1 cellular context compared by ENCODE assay signal in the genomic region with DNA sequence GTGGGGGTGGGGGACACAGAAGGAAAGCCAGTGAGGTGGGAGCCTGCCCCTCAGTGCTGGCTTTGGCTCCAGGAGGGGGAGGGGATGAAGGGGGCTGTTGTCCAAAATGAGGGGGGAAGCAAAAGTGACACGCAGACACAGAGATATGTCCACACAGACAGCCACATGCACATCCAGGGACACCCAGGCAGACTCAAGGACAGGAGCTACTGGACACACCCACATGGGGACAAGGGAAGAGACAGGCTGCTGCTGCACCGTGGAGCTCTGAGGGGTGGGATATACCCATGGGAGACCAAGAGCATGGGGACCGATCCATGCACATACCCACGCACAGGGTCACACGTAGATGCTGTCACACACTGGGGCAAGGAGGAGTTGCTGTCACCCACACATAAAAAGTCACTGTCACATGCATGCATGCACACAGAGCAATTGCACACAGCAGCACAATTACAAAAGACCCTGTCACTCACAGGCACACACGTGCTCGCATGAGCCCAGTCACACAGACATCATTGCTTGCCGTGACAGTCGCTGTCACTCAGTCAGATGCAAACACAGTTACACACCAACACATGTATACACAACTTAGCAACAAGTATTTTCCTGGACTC.
TF ChIP-seq lines count a peak whose summit lies in the region.

No MANE protein-coding gene starts in this region.

TF ChIP-seq in K562, 482 proteins besides CTCF, POLR2A, EP300 and RAD21 (continued from another document):
- TF ChIP-seq, protein P1, sequence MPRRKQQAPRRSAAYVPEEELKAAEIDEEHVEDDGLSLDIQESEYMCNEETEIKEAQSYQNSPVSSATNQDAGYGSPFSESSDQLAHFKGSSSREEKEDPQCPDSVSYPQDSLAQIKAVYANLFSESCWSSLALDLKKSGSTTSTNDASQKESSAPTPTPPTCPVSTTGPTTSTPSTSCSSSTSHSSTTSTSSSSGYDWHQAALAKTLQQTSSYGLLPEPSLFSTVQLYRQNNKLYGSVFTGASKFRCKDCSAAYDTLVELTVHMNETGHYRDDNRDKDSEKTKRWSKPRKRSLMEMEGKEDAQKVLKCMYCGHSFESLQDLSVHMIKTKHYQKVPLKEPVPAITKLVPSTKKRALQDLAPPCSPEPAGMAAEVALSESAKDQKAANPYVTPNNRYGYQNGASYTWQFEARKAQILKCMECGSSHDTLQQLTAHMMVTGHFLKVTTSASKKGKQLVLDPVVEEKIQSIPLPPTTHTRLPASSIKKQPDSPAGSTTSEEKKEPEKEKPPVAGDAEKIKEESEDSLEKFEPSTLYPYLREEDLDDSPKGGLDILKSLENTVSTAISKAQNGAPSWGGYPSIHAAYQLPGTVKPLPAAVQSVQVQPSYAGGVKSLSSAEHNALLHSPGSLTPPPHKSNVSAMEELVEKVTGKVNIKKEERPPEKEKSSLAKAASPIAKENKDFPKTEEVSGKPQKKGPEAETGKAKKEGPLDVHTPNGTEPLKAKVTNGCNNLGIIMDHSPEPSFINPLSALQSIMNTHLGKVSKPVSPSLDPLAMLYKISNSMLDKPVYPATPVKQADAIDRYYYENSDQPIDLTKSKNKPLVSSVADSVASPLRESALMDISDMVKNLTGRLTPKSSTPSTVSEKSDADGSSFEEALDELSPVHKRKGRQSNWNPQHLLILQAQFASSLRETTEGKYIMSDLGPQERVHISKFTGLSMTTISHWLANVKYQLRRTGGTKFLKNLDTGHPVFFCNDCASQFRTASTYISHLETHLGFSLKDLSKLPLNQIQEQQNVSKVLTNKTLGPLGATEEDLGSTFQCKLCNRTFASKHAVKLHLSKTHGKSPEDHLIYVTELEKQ (CRISPR knock-in tag; IDR thresholded peaks at IDR 0.05), result no peak
- TF ChIP-seq, protein P2, sequence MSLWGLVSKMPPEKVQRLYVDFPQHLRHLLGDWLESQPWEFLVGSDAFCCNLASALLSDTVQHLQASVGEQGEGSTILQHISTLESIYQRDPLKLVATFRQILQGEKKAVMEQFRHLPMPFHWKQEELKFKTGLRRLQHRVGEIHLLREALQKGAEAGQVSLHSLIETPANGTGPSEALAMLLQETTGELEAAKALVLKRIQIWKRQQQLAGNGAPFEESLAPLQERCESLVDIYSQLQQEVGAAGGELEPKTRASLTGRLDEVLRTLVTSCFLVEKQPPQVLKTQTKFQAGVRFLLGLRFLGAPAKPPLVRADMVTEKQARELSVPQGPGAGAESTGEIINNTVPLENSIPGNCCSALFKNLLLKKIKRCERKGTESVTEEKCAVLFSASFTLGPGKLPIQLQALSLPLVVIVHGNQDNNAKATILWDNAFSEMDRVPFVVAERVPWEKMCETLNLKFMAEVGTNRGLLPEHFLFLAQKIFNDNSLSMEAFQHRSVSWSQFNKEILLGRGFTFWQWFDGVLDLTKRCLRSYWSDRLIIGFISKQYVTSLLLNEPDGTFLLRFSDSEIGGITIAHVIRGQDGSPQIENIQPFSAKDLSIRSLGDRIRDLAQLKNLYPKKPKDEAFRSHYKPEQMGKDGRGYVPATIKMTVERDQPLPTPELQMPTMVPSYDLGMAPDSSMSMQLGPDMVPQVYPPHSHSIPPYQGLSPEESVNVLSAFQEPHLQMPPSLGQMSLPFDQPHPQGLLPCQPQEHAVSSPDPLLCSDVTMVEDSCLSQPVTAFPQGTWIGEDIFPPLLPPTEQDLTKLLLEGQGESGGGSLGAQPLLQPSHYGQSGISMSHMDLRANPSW (CRISPR knock-in tag; IDR thresholded peaks at IDR 0.05), result no peak
- TF ChIP-seq ARID1B (IDR thresholded peaks at IDR 0.05) (0 out of 2 replicates have a peak, but pooled peaks have one; percentile 3), ZNF184 (CRISPR knock-in tag; IDR thresholded peaks at IDR 0.05) (no peak), NFRKB (IDR thresholded peaks at IDR 0.05; ENCODE audit: low read depth) (no peak), KLF6 (CRISPR knock-in tag; IDR thresholded peaks at IDR 0.05; ENCODE audit: borderline replicate concordance) (no peak), RFX7 (CRISPR knock-in tag; IDR thresholded peaks at IDR 0.05) (no peak), HMGN3 (IDR thresholded peaks at IDR 0.05; ENCODE audit: borderline replicate concordance, extremely low read depth, insufficient read length, low read depth, low read length) (no peak), NR4A1 (CRISPR knock-in tag; IDR thresholded peaks at IDR 0.05) (no peak), NR4A1 (tag; IDR thresholded peaks at IDR 0.05) (no peak), EHMT2 (IDR thresholded peaks at IDR 0.05) (no peak), CBFA2T3 (IDR thresholded peaks at IDR 0.05) (no peak), SRSF3 (IDR thresholded peaks at IDR 0.05; ENCODE audit: insufficient read depth, low read length) (no peak), MYNN (IDR thresholded peaks at IDR 0.05) (no peak), MYNN (CRISPR knock-in tag; IDR thresholded peaks at IDR 0.05) (no peak), GABPB1 (CRISPR knock-in tag; IDR thresholded peaks at IDR 0.05) (no peak)
- TF ChIP-seq, protein P3, sequence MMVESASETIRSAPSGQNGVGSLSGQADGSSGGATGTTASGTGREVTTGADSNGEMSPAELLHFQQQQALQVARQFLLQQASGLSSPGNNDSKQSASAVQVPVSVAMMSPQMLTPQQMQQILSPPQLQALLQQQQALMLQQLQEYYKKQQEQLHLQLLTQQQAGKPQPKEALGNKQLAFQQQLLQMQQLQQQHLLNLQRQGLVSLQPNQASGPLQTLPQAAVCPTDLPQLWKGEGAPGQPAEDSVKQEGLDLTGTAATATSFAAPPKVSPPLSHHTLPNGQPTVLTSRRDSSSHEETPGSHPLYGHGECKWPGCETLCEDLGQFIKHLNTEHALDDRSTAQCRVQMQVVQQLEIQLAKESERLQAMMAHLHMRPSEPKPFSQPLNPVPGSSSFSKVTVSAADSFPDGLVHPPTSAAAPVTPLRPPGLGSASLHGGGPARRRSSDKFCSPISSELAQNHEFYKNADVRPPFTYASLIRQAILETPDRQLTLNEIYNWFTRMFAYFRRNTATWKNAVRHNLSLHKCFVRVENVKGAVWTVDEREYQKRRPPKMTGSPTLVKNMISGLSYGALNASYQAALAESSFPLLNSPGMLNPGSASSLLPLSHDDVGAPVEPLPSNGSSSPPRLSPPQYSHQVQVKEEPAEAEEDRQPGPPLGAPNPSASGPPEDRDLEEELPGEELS (CRISPR knock-in tag; IDR thresholded peaks at IDR 0.05; ENCODE audit: borderline replicate concordance), result no peak
- TF ChIP-seq, protein P4, sequence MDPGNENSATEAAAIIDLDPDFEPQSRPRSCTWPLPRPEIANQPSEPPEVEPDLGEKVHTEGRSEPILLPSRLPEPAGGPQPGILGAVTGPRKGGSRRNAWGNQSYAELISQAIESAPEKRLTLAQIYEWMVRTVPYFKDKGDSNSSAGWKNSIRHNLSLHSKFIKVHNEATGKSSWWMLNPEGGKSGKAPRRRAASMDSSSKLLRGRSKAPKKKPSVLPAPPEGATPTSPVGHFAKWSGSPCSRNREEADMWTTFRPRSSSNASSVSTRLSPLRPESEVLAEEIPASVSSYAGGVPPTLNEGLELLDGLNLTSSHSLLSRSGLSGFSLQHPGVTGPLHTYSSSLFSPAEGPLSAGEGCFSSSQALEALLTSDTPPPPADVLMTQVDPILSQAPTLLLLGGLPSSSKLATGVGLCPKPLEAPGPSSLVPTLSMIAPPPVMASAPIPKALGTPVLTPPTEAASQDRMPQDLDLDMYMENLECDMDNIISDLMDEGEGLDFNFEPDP (CRISPR knock-in tag; IDR thresholded peaks at IDR 0.05), result no peak
- TF ChIP-seq, protein P5, sequence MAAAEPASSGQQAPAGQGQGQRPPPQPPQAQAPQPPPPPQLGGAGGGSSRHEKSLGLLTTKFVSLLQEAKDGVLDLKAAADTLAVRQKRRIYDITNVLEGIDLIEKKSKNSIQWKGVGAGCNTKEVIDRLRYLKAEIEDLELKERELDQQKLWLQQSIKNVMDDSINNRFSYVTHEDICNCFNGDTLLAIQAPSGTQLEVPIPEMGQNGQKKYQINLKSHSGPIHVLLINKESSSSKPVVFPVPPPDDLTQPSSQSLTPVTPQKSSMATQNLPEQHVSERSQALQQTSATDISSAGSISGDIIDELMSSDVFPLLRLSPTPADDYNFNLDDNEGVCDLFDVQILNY (CRISPR knock-in tag; IDR thresholded peaks at IDR 0.05), result no peak
- TF ChIP-seq, protein P6, sequence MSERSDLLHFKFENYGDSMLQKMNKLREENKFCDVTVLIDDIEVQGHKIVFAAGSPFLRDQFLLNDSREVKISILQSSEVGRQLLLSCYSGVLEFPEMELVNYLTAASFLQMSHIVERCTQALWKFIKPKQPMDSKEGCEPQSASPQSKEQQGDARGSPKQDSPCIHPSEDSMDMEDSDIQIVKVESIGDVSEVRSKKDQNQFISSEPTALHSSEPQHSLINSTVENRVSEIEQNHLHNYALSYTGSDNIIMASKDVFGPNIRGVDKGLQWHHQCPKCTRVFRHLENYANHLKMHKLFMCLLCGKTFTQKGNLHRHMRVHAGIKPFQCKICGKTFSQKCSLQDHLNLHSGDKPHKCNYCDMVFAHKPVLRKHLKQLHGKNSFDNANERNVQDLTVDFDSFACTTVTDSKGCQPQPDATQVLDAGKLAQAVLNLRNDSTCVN (CRISPR knock-in tag; IDR thresholded peaks at IDR 0.05), result no peak
- TF ChIP-seq, protein P7, sequence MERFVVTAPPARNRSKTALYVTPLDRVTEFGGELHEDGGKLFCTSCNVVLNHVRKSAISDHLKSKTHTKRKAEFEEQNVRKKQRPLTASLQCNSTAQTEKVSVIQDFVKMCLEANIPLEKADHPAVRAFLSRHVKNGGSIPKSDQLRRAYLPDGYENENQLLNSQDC (CRISPR knock-in tag; IDR thresholded peaks at IDR 0.05), result no peak
- TF ChIP-seq, protein P8, sequence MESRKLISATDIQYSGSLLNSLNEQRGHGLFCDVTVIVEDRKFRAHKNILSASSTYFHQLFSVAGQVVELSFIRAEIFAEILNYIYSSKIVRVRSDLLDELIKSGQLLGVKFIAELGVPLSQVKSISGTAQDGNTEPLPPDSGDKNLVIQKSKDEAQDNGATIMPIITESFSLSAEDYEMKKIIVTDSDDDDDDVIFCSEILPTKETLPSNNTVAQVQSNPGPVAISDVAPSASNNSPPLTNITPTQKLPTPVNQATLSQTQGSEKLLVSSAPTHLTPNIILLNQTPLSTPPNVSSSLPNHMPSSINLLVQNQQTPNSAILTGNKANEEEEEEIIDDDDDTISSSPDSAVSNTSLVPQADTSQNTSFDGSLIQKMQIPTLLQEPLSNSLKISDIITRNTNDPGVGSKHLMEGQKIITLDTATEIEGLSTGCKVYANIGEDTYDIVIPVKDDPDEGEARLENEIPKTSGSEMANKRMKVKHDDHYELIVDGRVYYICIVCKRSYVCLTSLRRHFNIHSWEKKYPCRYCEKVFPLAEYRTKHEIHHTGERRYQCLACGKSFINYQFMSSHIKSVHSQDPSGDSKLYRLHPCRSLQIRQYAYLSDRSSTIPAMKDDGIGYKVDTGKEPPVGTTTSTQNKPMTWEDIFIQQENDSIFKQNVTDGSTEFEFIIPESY (CRISPR knock-in tag; IDR thresholded peaks at IDR 0.05), result no peak
- TF ChIP-seq, protein P9, sequence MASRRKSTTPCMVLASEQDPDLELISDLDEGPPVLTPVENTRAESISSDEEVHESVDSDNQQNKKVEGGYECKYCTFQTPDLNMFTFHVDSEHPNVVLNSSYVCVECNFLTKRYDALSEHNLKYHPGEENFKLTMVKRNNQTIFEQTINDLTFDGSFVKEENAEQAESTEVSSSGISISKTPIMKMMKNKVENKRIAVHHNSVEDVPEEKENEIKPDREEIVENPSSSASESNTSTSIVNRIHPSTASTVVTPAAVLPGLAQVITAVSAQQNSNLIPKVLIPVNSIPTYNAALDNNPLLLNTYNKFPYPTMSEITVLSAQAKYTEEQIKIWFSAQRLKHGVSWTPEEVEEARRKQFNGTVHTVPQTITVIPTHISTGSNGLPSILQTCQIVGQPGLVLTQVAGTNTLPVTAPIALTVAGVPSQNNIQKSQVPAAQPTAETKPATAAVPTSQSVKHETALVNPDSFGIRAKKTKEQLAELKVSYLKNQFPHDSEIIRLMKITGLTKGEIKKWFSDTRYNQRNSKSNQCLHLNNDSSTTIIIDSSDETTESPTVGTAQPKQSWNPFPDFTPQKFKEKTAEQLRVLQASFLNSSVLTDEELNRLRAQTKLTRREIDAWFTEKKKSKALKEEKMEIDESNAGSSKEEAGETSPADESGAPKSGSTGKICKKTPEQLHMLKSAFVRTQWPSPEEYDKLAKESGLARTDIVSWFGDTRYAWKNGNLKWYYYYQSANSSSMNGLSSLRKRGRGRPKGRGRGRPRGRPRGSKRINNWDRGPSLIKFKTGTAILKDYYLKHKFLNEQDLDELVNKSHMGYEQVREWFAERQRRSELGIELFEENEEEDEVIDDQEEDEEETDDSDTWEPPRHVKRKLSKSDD (conservative IDR thresholded peaks at IDR 0.05; ENCODE audit: low read length), result no peak
- TF ChIP-seq, protein P10, sequence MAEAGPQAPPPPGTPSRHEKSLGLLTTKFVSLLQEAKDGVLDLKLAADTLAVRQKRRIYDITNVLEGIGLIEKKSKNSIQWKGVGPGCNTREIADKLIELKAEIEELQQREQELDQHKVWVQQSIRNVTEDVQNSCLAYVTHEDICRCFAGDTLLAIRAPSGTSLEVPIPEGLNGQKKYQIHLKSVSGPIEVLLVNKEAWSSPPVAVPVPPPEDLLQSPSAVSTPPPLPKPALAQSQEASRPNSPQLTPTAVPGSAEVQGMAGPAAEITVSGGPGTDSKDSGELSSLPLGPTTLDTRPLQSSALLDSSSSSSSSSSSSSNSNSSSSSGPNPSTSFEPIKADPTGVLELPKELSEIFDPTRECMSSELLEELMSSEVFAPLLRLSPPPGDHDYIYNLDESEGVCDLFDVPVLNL (CRISPR knock-in tag; IDR thresholded peaks at IDR 0.05; ENCODE audit: low read depth), result no peak
